9 cellular contexts compared by ENCODE assay signal in the genomic region with DNA sequence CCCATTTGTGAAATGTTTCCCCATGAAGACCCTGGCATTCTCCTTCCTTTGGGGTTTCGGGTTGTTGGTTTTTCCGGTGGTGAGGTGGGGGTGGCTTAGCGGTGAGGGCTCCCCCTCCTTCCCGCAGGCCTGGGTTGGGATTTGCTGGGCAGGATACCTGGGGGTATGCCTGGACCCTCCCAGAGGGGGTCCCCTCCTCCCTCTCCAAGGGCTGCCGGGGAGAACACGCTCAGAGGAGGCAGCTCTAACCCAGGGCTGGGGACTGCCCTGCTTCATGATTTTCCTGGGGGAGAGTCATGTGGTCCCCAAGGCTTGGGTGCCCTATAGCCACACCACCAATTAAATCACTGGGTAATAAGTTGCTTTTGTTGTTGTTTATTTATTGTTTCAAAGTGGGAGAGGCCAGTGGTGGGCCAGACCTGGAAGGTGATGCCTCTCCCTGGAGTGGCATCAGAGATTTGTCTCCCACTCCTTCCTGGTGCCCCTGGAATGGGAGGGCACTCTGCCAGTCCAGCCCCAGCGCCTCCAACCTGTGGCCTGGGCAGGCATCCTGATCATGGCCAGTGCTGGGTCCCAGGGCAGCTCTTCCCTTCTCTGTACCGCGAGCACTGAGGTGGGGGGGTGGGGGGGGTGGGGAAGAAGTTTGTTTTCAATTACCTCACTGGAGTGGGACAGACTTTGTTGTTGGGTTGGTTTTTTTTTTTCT.
DNase-seq lines count a peak whose midpoint lies in the region; ATAC-seq and TF ChIP-seq lines count a peak whose summit lies in the region.
"Had no signal": no experiment of that assay in that cellular context is flagged by ENCODE, and none has a peak within 500 bp of the region (broad histone marks: within the 10 kb centered on the region; RNA-seq: fewer than 3 reads in every experiment).

No MANE protein-coding gene starts in this region.

- no peak for TF ChIP-seq CTCF in RWPE1 (conservative IDR thresholded peaks at IDR 0.05; ENCODE audit: low read depth)
- TF ChIP-seq CTCF in fibroblast of mammary gland (conservative IDR thresholded peaks at IDR 0.05; ENCODE audit: control insufficient read depth, insufficient read depth, low read depth, low read length) = no peak

- peak overlapping the region; percentile 97 for H3K27ac ChIP-seq in RWPE1
- peak overlapping the region; percentile 88 for H3K27ac ChIP-seq in rectal smooth muscle tissue (ENCODE audit: low read depth, low read length)

- POLR2A ChIA-PET in RWPE1 (lab: Yijun Ruan, JAX; ENCODE audit: low non-redundant PET) = interaction anchor here (0.6 to 2.2 kb wide), 2 partner anchors 21 to 756 kb away, joined by 3 to 11 read pairs; partner anchors contain the start of gene POLD4

- CTCF ChIA-PET in RWPE1 (lab: Yijun Ruan, JAX) = interaction anchor here (1.6 to 4.8 kb wide), 5 partner anchors 8 to 27 kb away, joined by 4 to 52 read pairs (median 14); partner anchors contain the start of genes POLD4 and PPP1CA

- no peak overlapping the region for H3K9ac ChIP-seq in rectal smooth muscle tissue (ENCODE audit: low read length)

- peak; percentile 52 for DNase-seq in EL
- no peak for DNase-seq in RWPE1 (ENCODE audit: low spot score)
- peak; percentile 51 for DNase-seq in fibroblast of mammary gland (ENCODE audit: low read depth)
- no peak for DNase-seq in SKM-1 (lab: John Stamatoyannopoulos, UW; ENCODE audit: unreplicated experiment)
- no peak for DNase-seq in RKO (ENCODE audit: low spot score)
- DNase-seq: NCI-H2227 treated with DMSO at 0.1 percent for 48 hours had no signal

- ATAC-seq in HG03457 (IDR thresholded peaks at IDR 0.05; ENCODE audit: unreplicated experiment) (no peak), GM18907 (IDR thresholded peaks at IDR 0.05; ENCODE audit: unreplicated experiment) (no peak)

- no peaks in the 10 kb centered on the region for H3K27me3 ChIP-seq in rectal smooth muscle tissue (ENCODE audit: control insufficient read depth, insufficient read depth, low read length)

- H3K4me3 ChIP-seq in fibroblast of mammary gland (ENCODE audit: control insufficient read depth, low read depth, low read length) = peak overlapping the region; percentile 58
- H3K4me3 ChIP-seq in rectal smooth muscle tissue (ENCODE audit: low read length) = peak overlapping the region; percentile 60

- H3K36me3 ChIP-seq in rectal smooth muscle tissue (ENCODE audit: control insufficient read depth, insufficient read depth, low read length) = no peaks in the 10 kb centered on the region

- H3K4me1 ChIP-seq in rectal smooth muscle tissue (ENCODE audit: control insufficient read depth, insufficient read depth, low read length) = peaks cover 28% of the 10 kb centered on the region

Comparison
In these comparisons a context has a peak if more than half of its experiments do, and no peak if none do; other contexts are left out.
1. DNase-seq: peak in EL (single experiment) and fibroblast of mammary gland (single experiment); none in RWPE1 (single experiment), SKM-1 (single experiment) and RKO (single experiment).